Comparison of ENCODE assay signal across 8 cellular contexts in genomic region chr7:5695709-5696345, GRCh38.
DNase-seq lines count a peak whose midpoint lies in the region; ATAC-seq, FAIRE-seq and TF ChIP-seq lines count a peak whose summit lies in the region.

No MANE protein-coding gene starts in this region.

- H3K4me3 ChIP-seq in CD8-positive, alpha-beta T cell (ENCODE audit: low read depth, low read length): peak overlapping the region; percentile 64
- H3K4me3 ChIP-seq in parathyroid adenoma (ENCODE audit: low read depth, low read length): peak overlapping the region; percentile 1

- H3K79me2 ChIP-seq in parathyroid adenoma: peaks cover 9% of the 10 kb centered on the region

- no peak overlapping the region for H2AFZ ChIP-seq in parathyroid adenoma

- intact Hi-C loops in CD8-positive, alpha-beta T cell (cut with DNase I, micrococcal nuclease): loop anchor here in 1 of 2 experiments (1.0 kb wide), 2 partner anchors 8 to 10 kb away; no protein-coding TSS in a partner anchor

- TF ChIP-seq CTCF in CD8-positive, alpha-beta T cell (IDR thresholded peaks at IDR 0.05): no peak
- TF ChIP-seq CTCF in parathyroid adenoma (IDR thresholded peaks at IDR 0.05): no peak

- CTCF ChIA-PET in CD8-positive, alpha-beta T cell (lab: Charles Lee): interaction anchor here (1.4 to 2.0 kb wide), 2 partner anchors 10 to 136 kb away, joined by 4 to 9 read pairs; no protein-coding TSS in a partner anchor

- H3K27ac ChIP-seq in CD8-positive, alpha-beta T cell (ENCODE audit: low read depth, low read length): no peak overlapping the region
- H3K27ac ChIP-seq in parathyroid adenoma: peak overlapping the region; percentile 99

- peak overlapping the region; percentile 35 for H3K4me2 ChIP-seq in parathyroid adenoma (ENCODE audit: low read length)

- no peak for FAIRE-seq in H54 (lab: Jason Lieb, UNC)

- H3K4me1 ChIP-seq in CD8-positive, alpha-beta T cell (ENCODE audit: insufficient read depth, low read length): peaks cover 97% of the 10 kb centered on the region
- peaks cover 94% of the 10 kb centered on the region for H3K4me1 ChIP-seq in parathyroid adenoma

- H3K36me3 Mint-ChIP-seq in CD8-positive, alpha-beta T cell: peaks cover 24% of the 10 kb centered on the region

- no peaks in the 10 kb centered on the region for H3K9me3 Mint-ChIP-seq in CD8-positive, alpha-beta T cell

- peak overlapping the region; percentile 92 for H3K4me3 Mint-ChIP-seq in CD8-positive, alpha-beta T cell

- peaks cover 100% of the 10 kb centered on the region for H3K4me1 Mint-ChIP-seq in CD8-positive, alpha-beta T cell (ENCODE audit: low read depth)

- TF ChIP-seq POLR2A in H54 (IDR thresholded peaks at IDR 0.05; ENCODE audit: low read depth, low read length): no peak

- H3K27me3 Mint-ChIP-seq in CD8-positive, alpha-beta T cell (ENCODE audit: low read depth): no peaks in the 10 kb centered on the region

- no peak for DNase-seq in CD8-positive, alpha-beta T cell
- peak; percentile 75 for DNase-seq in RPMI7951 (ENCODE audit: low read depth)
- peak; percentile 89 for DNase-seq in fibroblast of gingiva (ENCODE audit: low read depth)
- DNase-seq in NCI-H510A treated with DMSO at 0.1 percent for 48 hours (lab: John Stamatoyannopoulos, UW): no peak
- no peak for DNase-seq in H54 (ENCODE audit: insufficient read length, low spot score)
- no peak for DNase-seq in NCI-H2196 treated with DMSO at 0.1 percent for 48 hours (lab: John Stamatoyannopoulos, UW; ENCODE audit: unreplicated experiment)

- H3K27me3 ChIP-seq in CD8-positive, alpha-beta T cell (ENCODE audit: insufficient read depth, low read length): no peaks in the 10 kb centered on the region
- H3K27me3 ChIP-seq in parathyroid adenoma (ENCODE audit: control insufficient read depth, insufficient read depth, low read length): no peaks in the 10 kb centered on the region

- H3K36me3 ChIP-seq in CD8-positive, alpha-beta T cell (ENCODE audit: insufficient read depth, low read length): no peaks in the 10 kb centered on the region
- H3K36me3 ChIP-seq in parathyroid adenoma (ENCODE audit: control insufficient read depth, insufficient read depth, low read length): no peaks in the 10 kb centered on the region

- H3K9ac ChIP-seq in parathyroid adenoma: no peak overlapping the region

- peak overlapping the region; percentile 96 for H3K27ac Mint-ChIP-seq in CD8-positive, alpha-beta T cell

- POLR2A ChIA-PET in CD8-positive, alpha-beta T cell (lab: Charles Lee): interaction anchor here (1.0 to 2.3 kb wide), 3 partner anchors 13 to 202 kb away, joined by 3 to 6 read pairs (median 4); no protein-coding TSS in a partner anchor

- ATAC-seq in CD8-positive, alpha-beta T cell: no peak
- no peak for ATAC-seq in HG02973 (IDR thresholded peaks at IDR 0.05; ENCODE audit: unreplicated experiment)

- H3K9me3 ChIP-seq in CD8-positive, alpha-beta T cell (ENCODE audit: low read length): no peaks in the 10 kb centered on the region
- no peaks in the 10 kb centered on the region for H3K9me3 ChIP-seq in parathyroid adenoma (ENCODE audit: control insufficient read depth, low read length)

Comparison
In these comparisons a context has a peak if more than half of its experiments do, and no peak if none do; other contexts are left out.
1. DNase-seq: peak in RPMI7951 (single experiment) and fibroblast of gingiva (single experiment); none in CD8-positive, alpha-beta T cell (0 of 7), NCI-H510A treated with DMSO at 0.1 percent for 48 hours (single experiment), H54 (single experiment) and NCI-H2196 treated with DMSO at 0.1 percent for 48 hours (single experiment).